In the genomic region with DNA sequence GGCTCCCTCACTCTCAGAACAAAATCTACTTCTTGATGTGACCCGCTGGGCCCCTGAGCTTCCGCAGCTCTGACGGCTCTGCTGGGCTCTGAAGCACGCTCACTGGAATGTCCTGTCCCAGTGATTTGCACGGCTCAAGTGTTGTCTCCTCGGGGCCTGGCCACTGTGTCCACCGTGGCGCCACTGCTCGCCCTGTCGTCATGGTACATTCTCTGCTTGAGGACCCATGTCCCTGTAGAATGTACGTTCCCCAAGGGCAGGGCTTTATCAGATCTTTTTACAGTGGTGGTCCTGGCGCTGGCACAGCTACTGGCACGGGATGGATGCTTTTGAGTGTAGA, we compare ENCODE assay signal across 12 cellular contexts. TPM values are rescaled to one million over a fixed set of nuclear protein-coding genes. Genes with fewer than 3 reads are reported as not detected.
DNase-seq lines count a peak whose midpoint lies in the region; ATAC-seq, FAIRE-seq and TF ChIP-seq lines count a peak whose summit lies in the region.
"Had no signal": no experiment of that assay in that cellular context is flagged by ENCODE, and none has a peak within 500 bp of the region (broad histone marks: within the 10 kb centered on the region; RNA-seq: fewer than 3 reads in every experiment).

No MANE protein-coding gene starts in this region.

- H3K4me3 ChIP-seq in kidney (ENCODE audit: low read length in 2 of 2) (peak overlapping the region in 1 of 2 donors; percentile 19), gastrocnemius medialis (peak overlapping the region; percentile 12 to 47 (median 36))

- intact Hi-C loops in kidney (cut with DNase I) (no loop called here), gastrocnemius medialis (cut with DNase I; ENCODE audit: low total_unique reads) (no loop called here)

- H3K36me3 ChIP-seq in kidney (ENCODE audit: control insufficient read depth in 1 of 2, insufficient read depth in 2 of 2, low read length in 2 of 2) (no peaks in the 10 kb centered on the region), gastrocnemius medialis (no peaks in the 10 kb centered on the region)

- TF ChIP-seq CTCF in kidney (IDR thresholded peaks at IDR 0.05; ENCODE audit: borderline replicate concordance, extremely low read depth, insufficient read depth) = no peak
- TF ChIP-seq CTCF in gastrocnemius medialis (IDR thresholded peaks at IDR 0.05 in 4 of 5, conservative IDR thresholded peaks at IDR 0.05 in 1 of 5) = no peak

- ATAC-seq in gastrocnemius medialis (peak; percentile 64 to 66), HG03097 (IDR thresholded peaks at IDR 0.05; ENCODE audit: low FRiP score, unreplicated experiment) (no peak), HG02938 (IDR thresholded peaks at IDR 0.05; ENCODE audit: unreplicated experiment) (no peak)
- ATAC-seq: stimulated activated naive CD8-positive, alpha-beta T cell treated with anti-CD3 and anti-CD28 coated beads, Interleukin-15, amount 100 ng/mL, for 72 hours had no signal

- FAIRE-seq in kidney (lab: Jason Lieb, UNC) = no peak

- H3K4me1 ChIP-seq in kidney (ENCODE audit: control insufficient read depth in 1 of 2, insufficient read depth in 1 of 2, low read depth in 1 of 2, low read length in 2 of 2) (peaks cover 39 to 43% of the 10 kb centered on the region in 2 donors), gastrocnemius medialis (peaks cover 53 to 55% of the 10 kb centered on the region in 2 donors)

- in situ Hi-C loops in gastrocnemius medialis (cut with MboI; ENCODE audit: low sequenced_read_pairs in 4 of 4) = no loop called here

- no peak for TF ChIP-seq POLR2A in gastrocnemius medialis (IDR thresholded peaks at IDR 0.05)

- peak; percentile 51 for DNase-seq in EH (ENCODE audit: low read depth)
- DNase-seq in caudate nucleus (lab: John Stamatoyannopoulos, UW) = no peak
- peak; percentile 81 for DNase-seq in kidney
- DNase-seq in gastrocnemius medialis = peak; percentile 42 to 74
- no peak for DNase-seq in globus pallidus (ENCODE audit: low spot score)
- no peak for DNase-seq in amniotic stem cell (lab: John Stamatoyannopoulos, UW)
- DNase-seq: activated CD4-positive, alpha-beta T cell treated with anti-CD3 and anti-CD28 coated beads, Interleukin-2, amount 50 U/mL, for 48 hours; activated naive CD8-positive, alpha-beta T cell treated with anti-CD3 and anti-CD28 coated beads, Interleukin-2, amount 10 ng/mL, durations not matched to agents 7 days and 5 days; stimulated activated naive CD8-positive, alpha-beta T cell treated with anti-CD3 and anti-CD28 coated beads, Interleukin-15, amount 100 ng/mL, for 72 hours had no signal

- H3K9me3 ChIP-seq in kidney (ENCODE audit: control insufficient read depth in 1 of 2, low read length in 2 of 2) (no peaks in the 10 kb centered on the region), gastrocnemius medialis (no peaks in the 10 kb centered on the region)

- H3K27ac ChIP-seq in caudate nucleus (ENCODE audit: low read depth, low read length) = peak overlapping the region; percentile 82
- H3K27ac ChIP-seq in kidney (ENCODE audit: low read depth in 2 of 2, low read length in 2 of 2) = peak overlapping the region; percentile 55 to 86
- H3K27ac ChIP-seq in gastrocnemius medialis = peak overlapping the region; percentile 71 to 82 (median 78)

- H3K27me3 ChIP-seq in gastrocnemius medialis = no peaks in the 10 kb centered on the region

- H3K9ac ChIP-seq in kidney (ENCODE audit: low read length in 2 of 2) = peak overlapping the region in 1 of 2 donors; percentile 29

RNA-seq across cellular contexts. Expression of gene KLHL26, which starts 12.1 kb away (rescaled TPM):
- total RNA-seq in kidney (16.1 TPM), gastrocnemius medialis (10 to 100 TPM in 1 of 4 donors, 1 to 10 TPM in 3; 5.2 to 12.0 (median 7.3) TPM)
- 5.6 TPM for polyA plus RNA-seq in kidney (ENCODE audit: insufficient read depth, low read depth, low replicate concordance)

RNA-seq across cellular contexts. Expression of gene CRTC1, which starts 34.5 kb away (rescaled TPM):
- total RNA-seq in kidney = 26.8 TPM
- 10.9 TPM for polyA plus RNA-seq in kidney (ENCODE audit: insufficient read depth, low read depth, low replicate concordance)
- 1 to 10 TPM; 2.8 to 8.8 (median 3.7) TPM for total RNA-seq in gastrocnemius medialis

RNA-seq across cellular contexts. Expression of gene TMEM59L, which starts 36.3 kb away (rescaled TPM):
- 5.9 TPM for total RNA-seq in kidney
- 1.5 TPM for polyA plus RNA-seq in kidney (ENCODE audit: insufficient read depth, low read depth, low replicate concordance)
- total RNA-seq in gastrocnemius medialis = 1 to 10 TPM in 1 of 4 donors, under 1 TPM in 2, not detected in 1; 0.20 to 2.1 (median 0.36) TPM
- total RNA-seq: lung microvascular endothelial cell had no signal

RNA-seq across cellular contexts. Expression of gene CRLF1, which starts 42.3 kb away (rescaled TPM):
- 28.9 TPM for total RNA-seq in kidney
- 6.6 TPM for polyA plus RNA-seq in kidney (ENCODE audit: insufficient read depth, low read depth, low replicate concordance)
- 10 to 100 TPM; 14.9 to 61.6 (median 35.3) TPM for total RNA-seq in gastrocnemius medialis
- total RNA-seq: activated naive CD8-positive, alpha-beta T cell treated with anti-CD3 and anti-CD28 coated beads, Interleukin-2, amount 10 ng/mL, durations not matched to agents 7 days and 5 days; lung microvascular endothelial cell had no signal

Comparison
In these comparisons a context has a peak if more than half of its experiments do, and no peak if none do; other contexts are left out.
1. DNase-seq: peak in EH (single experiment), kidney (single experiment) and gastrocnemius medialis (2 of 2); none in caudate nucleus (0 of 61), globus pallidus (single experiment) and amniotic stem cell (single experiment).
2. ATAC-seq: peak in gastrocnemius medialis (2 of 2); none in HG03097 (single experiment) and HG02938 (single experiment).
3. Peak in every context shown above with its lines, with median percentiles within 50 percentile points of each other: H3K27ac ChIP-seq.